ENCODE assay signal across 17 cellular contexts in genomic region chr2:18830962-18831361, GRCh38.
"Had no signal": no experiment of that assay in that cellular context is flagged by ENCODE, and none has a peak within 500 bp of the region (broad histone marks: within the 10 kb centered on the region; RNA-seq: fewer than 3 reads in every experiment).

No MANE protein-coding gene starts in this region.

- H3K4me3 ChIP-seq: adrenal gland, gastrocnemius medialis, heart right ventricle, lung, suprapubic skin, upper lobe of left lung had no signal

- H3K27me3 ChIP-seq: adrenal gland, gastrocnemius medialis, heart right ventricle, suprapubic skin, upper lobe of left lung had no signal

- H3K27ac ChIP-seq: adrenal gland, gastrocnemius medialis, suprapubic skin, upper lobe of left lung had no signal

- H3K36me3 ChIP-seq: adrenal gland, gastrocnemius medialis, heart right ventricle, suprapubic skin, upper lobe of left lung had no signal

- H3K9me3 ChIP-seq: adrenal gland, gastrocnemius medialis, heart right ventricle, suprapubic skin, upper lobe of left lung had no signal

- ATAC-seq: activated T-helper 17 cell treated with anti-CD3 and anti-CD28 coated beads, Interleukin-2, amount 50 U/mL, for 72 hours; gastrocnemius medialis; natural killer cell treated with Interleukin-12 subunit alpha and Interleukin-12 subunit beta and Interleukin-15 and Interleukin-18, amount 100 ng/mL, for 72 hours; stimulated activated naive CD8-positive, alpha-beta T cell treated with anti-CD3 and anti-CD28 coated beads, Interleukin-15, Interleukin-2, amounts not matched to agents 100 U/mL and 50 U/mL, for 24 hours had no signal

- DNase-seq: activated B cell treated with CpG ODN at 0.5 μM for 24 hours; activated CD4-positive, alpha-beta T cell treated with anti-CD3 and anti-CD28 coated beads, Interleukin-2, amount 10 ng/mL, durations not matched to agents 24 days and 14 days; activated naive CD4-positive, alpha-beta T cell treated with anti-CD3 and anti-CD28 coated beads, Interleukin-2, amount 50 U/mL, for 16 hours; adrenal gland; cortex of kidney; effector CD8-positive, alpha-beta T cell; gastrocnemius medialis; heart right ventricle; nucleus accumbens; stimulated activated CD4-positive, alpha-beta T cell treated with anti-CD3 and anti-CD28 coated beads, Interleukin-4, amount 100 ng/mL, for 1 hour; stimulated activated CD8-positive, alpha-beta memory T cell treated with anti-CD3 and anti-CD28 coated beads, Interleukin-4, amount 100 ng/mL, for 48 hours; stimulated activated naive CD8-positive, alpha-beta T cell treated with anti-CD3 and anti-CD28 coated beads, Interleukin-15, Interleukin-2, amounts not matched to agents 100 U/mL and 50 U/mL, for 24 hours; upper lobe of left lung had no signal
